In the genomic region with DNA sequence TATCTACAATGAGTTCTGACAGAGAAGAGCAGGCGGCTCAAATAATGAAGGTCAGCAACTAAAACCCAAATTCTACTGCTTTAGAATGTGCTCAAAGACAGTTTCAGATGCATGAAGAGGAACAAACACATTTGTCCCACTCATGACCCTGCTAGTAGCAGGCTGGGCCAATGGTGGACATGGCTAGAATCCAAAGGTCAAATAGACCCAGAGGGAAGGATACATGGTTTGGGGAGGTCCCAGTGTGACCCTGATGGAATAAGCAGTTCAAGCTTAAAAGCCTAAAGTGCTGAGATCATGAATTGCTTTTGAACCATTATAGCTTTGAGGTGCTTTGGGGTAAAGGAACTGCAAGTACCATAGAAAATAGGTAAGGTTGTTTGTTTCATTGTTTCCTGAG, we compare ENCODE assay signal across 1 cellular context.
A peak's percentile ranks its signal among the peaks of the same experiment; 100 is the strongest.
TF ChIP-seq lines count a peak whose summit lies in the region.

No MANE protein-coding gene starts in this region.

TF ChIP-seq in liver, 16 proteins besides CTCF, POLR2A, EP300 and RAD21 (continued from another document):
- no peak for TF ChIP-seq HNF4G (IDR thresholded peaks at IDR 0.05)
- peak; percentile 16 for TF ChIP-seq NR2F2 (IDR thresholded peaks at IDR 0.05)
- TF ChIP-seq SP1 (IDR thresholded peaks at IDR 0.05) = no peak
- TF ChIP-seq FOXA2 (IDR thresholded peaks at IDR 0.05) = no peak
- no peak for TF ChIP-seq HNF4A (conservative IDR thresholded peaks at IDR 0.05)
